ENCODE assay signal across 36 cellular contexts in the genomic region with DNA sequence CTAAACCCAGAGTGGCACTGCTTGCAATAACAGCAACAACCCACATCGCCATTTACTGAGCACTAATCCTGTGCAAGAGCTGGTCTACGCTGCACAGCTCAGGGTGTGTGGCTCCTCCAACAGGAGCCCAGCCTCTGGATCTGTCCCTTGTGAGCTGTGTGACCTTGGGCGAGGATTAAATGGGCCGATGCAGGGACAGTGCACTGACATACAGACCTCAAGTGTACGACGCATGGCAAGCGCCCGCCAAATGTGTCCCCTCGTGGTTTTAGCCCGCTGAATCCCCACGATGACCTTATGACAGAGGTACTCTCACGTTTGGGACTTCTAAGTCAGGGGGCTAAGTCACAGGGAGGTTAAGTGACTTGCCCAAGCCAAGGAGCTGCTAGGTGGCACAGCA.
"Had no signal": no experiment of that assay in that cellular context is flagged by ENCODE, and none has a peak within 500 bp of the region (broad histone marks: within the 10 kb centered on the region; RNA-seq: fewer than 3 reads in every experiment).

No MANE protein-coding gene starts in this region.

- H3K9me3 ChIP-seq: ascending aorta, breast epithelium, esophagus squamous epithelium, gastroesophageal sphincter had no signal

- H3K27me3 Mint-ChIP-seq: activated CD4-positive, alpha-beta memory T cell treated with anti-CD3 and anti-CD28 coated beads, Interleukin-2, amount 10 ng/mL, durations not matched to agents 7 days and 5 days; activated CD4-positive, alpha-beta T cell treated with anti-CD3 and anti-CD28 coated beads, Interleukin-2, amount 10 ng/mL, durations not matched to agents 7 days and 5 days; activated naive CD4-positive, alpha-beta T cell treated with anti-CD3 and anti-CD28 coated beads, Interleukin-2, amount 10 ng/mL, durations not matched to agents 7 days and 5 days; activated naive CD8-positive, alpha-beta T cell treated with anti-CD3 and anti-CD28 coated beads, Interleukin-2, amount 10 ng/mL, durations not matched to agents 7 days and 5 days; activated T-cell treated with anti-CD3 and anti-CD28 coated beads, Interleukin-2, amount 50 U/mL, for 24 hours; T-helper 17 cell had no signal

- H3K27me3 ChIP-seq: ascending aorta, breast epithelium, cardiac muscle cell, esophagus squamous epithelium, gastroesophageal sphincter had no signal

- H3K27ac Mint-ChIP-seq: activated CD4-positive, alpha-beta memory T cell treated with anti-CD3 and anti-CD28 coated beads, Interleukin-2, amount 10 ng/mL, durations not matched to agents 7 days and 5 days; activated CD4-positive, alpha-beta T cell treated with anti-CD3 and anti-CD28 coated beads, Interleukin-2, amount 10 ng/mL, durations not matched to agents 7 days and 5 days; activated naive CD4-positive, alpha-beta T cell treated with anti-CD3 and anti-CD28 coated beads, Interleukin-2, amount 10 ng/mL, durations not matched to agents 7 days and 5 days; activated naive CD8-positive, alpha-beta T cell treated with anti-CD3 and anti-CD28 coated beads, Interleukin-2, amount 10 ng/mL, durations not matched to agents 7 days and 5 days; activated T-cell treated with anti-CD3 and anti-CD28 coated beads, Interleukin-2, amount 50 U/mL, for 24 hours; activated T-cell treated with anti-CD3 and anti-CD28 coated beads, Interleukin-2, amount 50 U/mL, for 72 hours; T-helper 17 cell; T-helper 2 cell treated with Interferon-gamma antibody and Interleukin-4, amounts not matched to agents 5 μg/mL and 100 μg/mL, for 36 hours; WTC11 had no signal

- H3K4me1 ChIP-seq: ascending aorta, breast epithelium, esophagus squamous epithelium, gastroesophageal sphincter had no signal

- H3K36me3 Mint-ChIP-seq: activated naive CD4-positive, alpha-beta T cell treated with anti-CD3 and anti-CD28 coated beads, Interleukin-2, amount 10 ng/mL, durations not matched to agents 7 days and 5 days; activated naive CD4-positive, alpha-beta T cell treated with anti-CD3 and anti-CD28 coated beads, Interleukin-2, amount 50 U/mL, for 72 hours; activated naive CD8-positive, alpha-beta T cell treated with anti-CD3 and anti-CD28 coated beads, Interleukin-2, amount 10 ng/mL, durations not matched to agents 7 days and 5 days; brain; WTC11 had no signal

- FAIRE-seq: endometrium, endothelial cell of umbilical vein had no signal

- H3K9me3 Mint-ChIP-seq: activated CD4-positive, alpha-beta memory T cell treated with anti-CD3 and anti-CD28 coated beads, Interleukin-2, amount 10 ng/mL, durations not matched to agents 7 days and 5 days; activated CD4-positive, alpha-beta T cell treated with anti-CD3 and anti-CD28 coated beads, Interleukin-2, amount 10 ng/mL, durations not matched to agents 7 days and 5 days; activated naive CD4-positive, alpha-beta T cell treated with anti-CD3 and anti-CD28 coated beads, Interleukin-2, amount 10 ng/mL, durations not matched to agents 7 days and 5 days; activated naive CD4-positive, alpha-beta T cell treated with anti-CD3 and anti-CD28 coated beads, Interleukin-2, amount 50 U/mL, for 72 hours; activated naive CD8-positive, alpha-beta T cell treated with anti-CD3 and anti-CD28 coated beads, Interleukin-2, amount 10 ng/mL, durations not matched to agents 7 days and 5 days; activated T-cell treated with anti-CD3 and anti-CD28 coated beads, Interleukin-2, amount 50 U/mL, for 24 hours; activated T-cell treated with anti-CD3 and anti-CD28 coated beads, Interleukin-2, amount 50 U/mL, for 72 hours; brain; T-helper 2 cell treated with Interferon-gamma antibody and Interleukin-4, amounts not matched to agents 5 μg/mL and 100 μg/mL, for 36 hours; WTC11 had no signal

- DNase-seq: activated CD4-positive, alpha-beta memory T cell treated with anti-CD3 and anti-CD28 coated beads, Interleukin-2, amount 10 ng/mL, durations not matched to agents 7 days and 5 days; activated CD4-positive, alpha-beta T cell treated with anti-CD3 and anti-CD28 coated beads for 1 hour; activated CD4-positive, alpha-beta T cell treated with anti-CD3 and anti-CD28 coated beads for 4 hours; activated CD4-positive, alpha-beta T cell treated with anti-CD3 and anti-CD28 coated beads, Interleukin-2, amount 10 ng/mL, durations not matched to agents 7 days and 5 days; activated CD4-positive, alpha-beta T cell treated with anti-CD3 and anti-CD28 coated beads, Interleukin-2, amount 50 U/mL, for 4 hours; activated CD8-positive, alpha-beta memory T cell treated with anti-CD3 and anti-CD28 coated beads, Interleukin-2, amount 50 U/mL, for 48 hours; activated gamma-delta T cell; activated naive CD4-positive, alpha-beta T cell; activated naive CD4-positive, alpha-beta T cell treated with anti-CD3 and anti-CD28 coated beads, Interleukin-2, amount 10 ng/mL, durations not matched to agents 7 days and 5 days; activated naive CD8-positive, alpha-beta T cell treated with anti-CD3 and anti-CD28 coated beads, Interleukin-2, amount 10 ng/mL, durations not matched to agents 7 days and 5 days; activated T-cell treated with anti-CD3 and anti-CD28 coated beads for 4 hours; activated T-cell treated with anti-CD3 and anti-CD28 coated beads, Interleukin-2, amount 50 U/mL, for 24 hours; activated T-cell treated with anti-CD3 and anti-CD28 coated beads, Interleukin-2, amount 50 U/mL, for 72 hours; central memory CD4-positive, alpha-beta T cell; cerebellar nuclear complex; dermis blood vessel endothelial cell; effector CD8-positive, alpha-beta T cell; esophagus squamous epithelium; foreskin melanocyte; head of caudate nucleus; T-helper 1 cell; T-helper 17 cell; T1000 had no signal

- H3K27ac ChIP-seq: ascending aorta, breast epithelium, cardiac muscle cell, coronary artery, epithelial cell of prostate, esophagus squamous epithelium, gastroesophageal sphincter, VCaP had no signal

- ATAC-seq: activated naive CD4-positive, alpha-beta T cell treated with anti-CD3 and anti-CD28 coated beads, Interleukin-2, amount 50 U/mL, for 72 hours; activated T-cell treated with anti-CD3 and anti-CD28 coated beads, Interleukin-2, amount 50 U/mL, for 72 hours; gastroesophageal sphincter; T-helper 17 cell had no signal

- H3K4me3 Mint-ChIP-seq: activated CD4-positive, alpha-beta memory T cell treated with anti-CD3 and anti-CD28 coated beads, Interleukin-2, amount 10 ng/mL, durations not matched to agents 7 days and 5 days; activated CD4-positive, alpha-beta T cell treated with anti-CD3 and anti-CD28 coated beads, Interleukin-2, amount 10 ng/mL, durations not matched to agents 7 days and 5 days; activated naive CD4-positive, alpha-beta T cell treated with anti-CD3 and anti-CD28 coated beads, Interleukin-2, amount 10 ng/mL, durations not matched to agents 7 days and 5 days; activated naive CD8-positive, alpha-beta T cell treated with anti-CD3 and anti-CD28 coated beads, Interleukin-2, amount 10 ng/mL, durations not matched to agents 7 days and 5 days; activated T-cell treated with anti-CD3 and anti-CD28 coated beads, Interleukin-2, amount 50 U/mL, for 24 hours; activated T-cell treated with anti-CD3 and anti-CD28 coated beads, Interleukin-2, amount 50 U/mL, for 72 hours; T-helper 17 cell; T-helper 2 cell treated with Interferon-gamma antibody and Interleukin-4, amounts not matched to agents 5 μg/mL and 100 μg/mL, for 36 hours; WTC11 had no signal

- H3K4me3 ChIP-seq: ascending aorta, breast epithelium, cardiac muscle cell, coronary artery, esophagus squamous epithelium, gastroesophageal sphincter had no signal

- H3K36me3 ChIP-seq: breast epithelium, cardiac muscle cell had no signal
